ENCODE assay signal across 13 cellular contexts in the genomic region with DNA sequence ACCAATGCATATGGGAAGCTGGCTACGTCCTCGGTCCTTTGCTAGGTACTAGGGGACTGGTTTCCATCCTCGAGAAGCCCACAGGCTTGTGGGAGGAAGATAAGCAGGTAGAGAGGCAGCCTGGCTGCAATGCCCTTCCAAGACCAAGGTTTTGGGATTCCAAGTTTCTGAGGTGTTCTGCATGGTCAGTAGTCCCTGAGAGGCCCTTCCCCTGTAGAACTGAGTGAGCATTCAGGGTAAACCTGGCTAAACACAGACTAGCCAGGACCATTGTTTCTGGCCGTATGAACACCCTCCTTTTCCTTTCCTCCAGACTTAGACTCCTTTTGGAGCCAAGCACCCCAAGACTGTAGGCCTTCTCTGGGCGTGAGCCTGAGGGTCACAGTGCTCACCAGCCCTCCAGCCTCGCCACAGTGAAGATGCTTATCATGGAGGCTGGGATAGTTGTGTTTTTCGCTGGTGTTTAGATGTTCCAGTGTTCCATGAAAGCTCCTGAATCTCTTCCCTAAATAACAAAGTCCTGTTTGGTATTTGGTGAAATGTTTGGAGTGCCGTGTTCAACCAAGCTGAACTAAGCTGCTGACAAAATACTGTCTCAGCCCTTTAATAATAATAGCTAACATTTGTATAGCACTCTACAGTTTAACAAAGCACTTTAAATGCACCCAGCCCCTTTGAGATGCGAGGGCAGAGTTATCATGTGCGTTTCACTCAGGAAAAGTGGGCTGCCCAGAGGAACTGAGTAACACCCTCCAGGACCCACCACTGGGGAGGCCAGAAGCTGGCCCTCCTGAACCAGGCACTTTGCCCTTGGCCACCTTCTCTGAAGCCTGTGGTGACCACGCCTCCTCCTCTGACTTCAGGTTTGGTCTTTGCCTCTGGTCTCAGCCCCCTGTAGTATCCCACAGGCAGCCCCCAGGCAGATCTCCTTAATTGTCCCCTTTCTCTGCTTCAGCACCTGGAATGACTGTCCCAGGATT.
DNase-seq lines count a peak whose midpoint lies in the region; ATAC-seq, FAIRE-seq and TF ChIP-seq lines count a peak whose summit lies in the region.
"Had no signal": no experiment of that assay in that cellular context is flagged by ENCODE, and none has a peak within 500 bp of the region (broad histone marks: within the 10 kb centered on the region; RNA-seq: fewer than 3 reads in every experiment).

No MANE protein-coding gene starts in this region.

- no peaks in the 10 kb centered on the region for H3K9me3 Mint-ChIP-seq in astrocyte (ENCODE audit: unreplicated experiment)
- no peaks in the 10 kb centered on the region for H3K9me3 Mint-ChIP-seq in H9
- H3K9me3 Mint-ChIP-seq: natural killer cell treated with Interleukin-12 subunit alpha and Interleukin-12 subunit beta and Interleukin-15 and Interleukin-18, amount 100 ng/mL, for 72 hours had no signal

- H3K14ac ChIP-seq in mesenchymal stem cell (ENCODE audit: low read length in 2 of 2) (peak overlapping the region in 1 of 2 experiments; percentile 63), H9 (ENCODE audit: insufficient read depth, low read length) (no peak overlapping the region)

- peak overlapping the region; percentile 87 for H2AFZ ChIP-seq in KMS-11 (ENCODE audit: low read depth)
- peak overlapping the region; percentile 18 for H2AFZ ChIP-seq in astrocyte (ENCODE audit: low read depth, low read length)
- H2AFZ ChIP-seq in mesenchymal stem cell (ENCODE audit: low read depth, low read length) = no peak overlapping the region
- no peak overlapping the region for H2AFZ ChIP-seq in H9 (ENCODE audit: low read length)

- peak; percentile 45 for FAIRE-seq in astrocyte (lab: Jason Lieb, UNC)

- H3K4me3 ChIP-seq in KMS-11 (IDR thresholded peaks at IDR 0.05; ENCODE audit: insufficient read depth, low read depth, low read length) = no peak overlapping the region
- no peak overlapping the region for H3K4me3 ChIP-seq in astrocyte (ENCODE audit: insufficient read depth, low read depth, low read length)
- H3K4me3 ChIP-seq in mesenchymal stem cell (ENCODE audit: insufficient read depth in 1 of 2, low read depth in 1 of 2, low read length in 2 of 2) = no peak overlapping the region
- peak overlapping the region in 1 of 2 donors; percentile 8 for H3K4me3 ChIP-seq in stomach smooth muscle (ENCODE audit: low read length in 2 of 2)

- H3K4ac ChIP-seq in mesenchymal stem cell (ENCODE audit: low read depth in 1 of 2, low read length in 2 of 2) (peak overlapping the region; percentile 85 to 94), H9 (ENCODE audit: low read depth, low read length) (no peak overlapping the region)

- H4K8ac ChIP-seq in mesenchymal stem cell (ENCODE audit: low read length) (peak overlapping the region; percentile 92), H9 (replicated peaks; ENCODE audit: insufficient read length, low read depth, low read length) (no peak overlapping the region)

- no peaks in the 10 kb centered on the region for H4K20me1 ChIP-seq in KMS-11 (ENCODE audit: insufficient read depth)
- no peaks in the 10 kb centered on the region for H4K20me1 ChIP-seq in astrocyte (ENCODE audit: insufficient read depth, low read length)
- no peaks in the 10 kb centered on the region for H4K20me1 ChIP-seq in H9 (ENCODE audit: control insufficient read depth, insufficient read depth, insufficient read length)

- peak overlapping the region; percentile 31; the same call in 1 of the 2 replicates for H3K9ac ChIP-seq in KMS-11
- peak overlapping the region; percentile 78 for H3K9ac ChIP-seq in astrocyte (ENCODE audit: low read length)
- H3K9ac ChIP-seq in mesenchymal stem cell (ENCODE audit: low read length) = peak overlapping the region; percentile 75
- H3K9ac ChIP-seq in stomach smooth muscle (ENCODE audit: low read length in 2 of 2) = peak overlapping the region in 1 of 2 donors; percentile 35
- no peak overlapping the region for H3K9ac ChIP-seq in H9 (ENCODE audit: extremely low read depth, insufficient read length, low read length)

- H2BK12ac ChIP-seq in mesenchymal stem cell (ENCODE audit: low read length in 2 of 2) (peak overlapping the region; percentile 97), H9 (ENCODE audit: insufficient read length, low read depth, low read length) (no peak overlapping the region)

- H3K27me3 Mint-ChIP-seq in astrocyte (ENCODE audit: low read depth, unreplicated experiment) (no peaks in the 10 kb centered on the region), H9 (ENCODE audit: low read depth) (peaks cover 5% of the 10 kb centered on the region; the same call in 1 of the 2 replicates)

- no peak overlapping the region for H4K5ac ChIP-seq in H9 (ENCODE audit: insufficient read length, low read depth, low read length)

- no peaks in the 10 kb centered on the region for H3K79me2 ChIP-seq in KMS-11 (ENCODE audit: insufficient read depth, low read depth)
- no peaks in the 10 kb centered on the region for H3K79me2 ChIP-seq in astrocyte (ENCODE audit: insufficient read depth, low read length)
- no peaks in the 10 kb centered on the region for H3K79me2 ChIP-seq in H9 (ENCODE audit: insufficient read depth, low read length)

- no peaks in the 10 kb centered on the region for H3K9me3 ChIP-seq in astrocyte (ENCODE audit: insufficient read depth, low read depth, low read length)
- H3K9me3 ChIP-seq in mesenchymal stem cell (ENCODE audit: control insufficient read depth, low read length) = no peaks in the 10 kb centered on the region
- H3K9me3 ChIP-seq in stomach smooth muscle (ENCODE audit: control insufficient read depth in 2 of 2, low read length in 2 of 2) = no peaks in the 10 kb centered on the region
- no peaks in the 10 kb centered on the region for H3K9me3 ChIP-seq in H9 (ENCODE audit: control insufficient read depth, low read depth, low read length)

- H3K27ac ChIP-seq in KMS-11 = peak overlapping the region; percentile 91
- H3K27ac ChIP-seq in astrocyte (ENCODE audit: low read depth, low read length) = peak overlapping the region; percentile 95
- H3K27ac ChIP-seq in mesenchymal stem cell (ENCODE audit: low read length, poor library complexity, severe bottlenecking) = peak overlapping the region; percentile 91
- H3K27ac ChIP-seq in stomach smooth muscle (ENCODE audit: low read length) = peak overlapping the region; percentile 77
- H3K27ac ChIP-seq in H9 (ENCODE audit: insufficient read length, low read depth, low read length) = no peak overlapping the region

- WGBS in mesenchymal stem cell = 93% methylated on average over 8 of the region's 11 CpGs
- no CpG with 5 or more reads among the region's 11 CpGs for WGBS in H9 (ENCODE audit: extremely low coverage, insufficient read length, low lambda C conversion rate)

- H2AK5ac ChIP-seq in mesenchymal stem cell (ENCODE audit: low read length, severe bottlenecking) = peak overlapping the region; percentile 21
- no peak overlapping the region for H2AK5ac ChIP-seq in H9 (ENCODE audit: insufficient read length, low read length)

- H4K91ac ChIP-seq in mesenchymal stem cell (ENCODE audit: low read length) = peak overlapping the region; percentile 95
- H4K91ac ChIP-seq in H9 (ENCODE audit: insufficient read length, low read depth, low read length) = no peak overlapping the region

- no peak overlapping the region for H3T11ph ChIP-seq in H9 (ENCODE audit: low read length)

- no peak for TF ChIP-seq CTCF in KMS-11 (conservative IDR thresholded peaks at IDR 0.05; ENCODE audit: low read depth, low read length)
- TF ChIP-seq CTCF in astrocyte (IDR thresholded peaks at IDR 0.05; ENCODE audit: insufficient read depth, low read depth, low read length) = no peak
- no peak for TF ChIP-seq CTCF in H9 (conservative IDR thresholded peaks at IDR 0.05)

- H3K4me1 Mint-ChIP-seq in astrocyte (ENCODE audit: low read depth, unreplicated experiment) (peaks cover 56% of the 10 kb centered on the region), H9 (peaks cover 14 to 17% of the 10 kb centered on the region in 2 experiments)

- H3K4me3 Mint-ChIP-seq in astrocyte (ENCODE audit: unreplicated experiment) (no peak overlapping the region), H9 (no peak overlapping the region)
- H3K4me3 Mint-ChIP-seq: natural killer cell treated with Interleukin-12 subunit alpha and Interleukin-12 subunit beta and Interleukin-15 and Interleukin-18, amount 100 ng/mL, for 72 hours had no signal

- H3K27ac Mint-ChIP-seq in astrocyte (ENCODE audit: unreplicated experiment) = peak overlapping the region; percentile 96
- peak overlapping the region in 1 of 3 experiments; percentile 81; a peak in 1 of 7 replicates for H3K27ac Mint-ChIP-seq in H9
- H3K27ac Mint-ChIP-seq: natural killer cell treated with Interleukin-12 subunit alpha and Interleukin-12 subunit beta and Interleukin-15 and Interleukin-18, amount 100 ng/mL, for 72 hours had no signal

- peak overlapping the region; percentile 79 for H3K4me2 ChIP-seq in KMS-11
- peak overlapping the region; percentile 80 for H3K4me2 ChIP-seq in astrocyte (ENCODE audit: low read length)
- H3K4me2 ChIP-seq in mesenchymal stem cell (ENCODE audit: low read length, poor library complexity, severe bottlenecking) = no peak overlapping the region
- H3K4me2 ChIP-seq in H9 (ENCODE audit: insufficient read depth, insufficient read length, low read length) = no peak overlapping the region

- H3K36me3 Mint-ChIP-seq in astrocyte (ENCODE audit: low read depth, unreplicated experiment) = no peaks in the 10 kb centered on the region
- no peaks in the 10 kb centered on the region; a peak in 1 of 7 replicates for H3K36me3 Mint-ChIP-seq in H9 (ENCODE audit: insufficient read depth in 1 of 3, low read depth in 3 of 3)
- H3K36me3 Mint-ChIP-seq: natural killer cell treated with Interleukin-12 subunit alpha and Interleukin-12 subunit beta and Interleukin-15 and Interleukin-18, amount 100 ng/mL, for 72 hours had no signal

- H3K36me3 ChIP-seq in KMS-11 (ENCODE audit: insufficient read depth) (no peaks in the 10 kb centered on the region), astrocyte (ENCODE audit: insufficient read depth, low read length) (no peaks in the 10 kb centered on the region), mesenchymal stem cell (ENCODE audit: control insufficient read depth in 1 of 2, insufficient read depth in 2 of 2, low read depth in 1 of 2, low read length in 2 of 2) (no peaks in the 10 kb centered on the region), stomach smooth muscle (ENCODE audit: control insufficient read depth in 2 of 2, insufficient read depth in 2 of 2, low read length in 2 of 2) (no peaks in the 10 kb centered on the region)

- no peak for DNase-seq in astrocyte (ENCODE audit: low read depth)
- no peak for DNase-seq in mesenchymal stem cell
- DNase-seq in activated gamma-delta T cell (lab: John Stamatoyannopoulos, UW) = no peak
- no peak for DNase-seq in NCI-H2196 treated with DMSO at 0.1 percent for 48 hours (lab: John Stamatoyannopoulos, UW; ENCODE audit: unreplicated experiment)
- no peak for DNase-seq in H9
- DNase-seq: activated CD8-positive, alpha-beta memory T cell treated with anti-CD3 and anti-CD28 coated beads, Interleukin-2, amount 50 U/mL, for 4 hours; anterior cingulate cortex; DMS153; NCI-H187 had no signal

- H2BK120ac ChIP-seq in mesenchymal stem cell (ENCODE audit: low read depth, low read length) (peak overlapping the region; percentile 65), H9 (ENCODE audit: low read depth, low read length, poor library complexity, severe bottlenecking) (no peak overlapping the region)

- peak overlapping the region; percentile 87 for H2BK15ac ChIP-seq in mesenchymal stem cell (ENCODE audit: low read depth, poor library complexity, severe bottlenecking)
- H2BK15ac ChIP-seq in H9 (ENCODE audit: low read depth, low read length) = no peak overlapping the region

- no peak overlapping the region for H3K23ac ChIP-seq in mesenchymal stem cell (ENCODE audit: low read length in 2 of 2)
- no peak overlapping the region for H3K23ac ChIP-seq in H9 (ENCODE audit: insufficient read length, low read depth, low read length)

- ATAC-seq in HG02798 (IDR thresholded peaks at IDR 0.05; ENCODE audit: poor library complexity, unreplicated experiment) = no peak

- H2BK20ac ChIP-seq in H9 (ENCODE audit: low read depth, low read length, poor library complexity, severe bottlenecking) = no peak overlapping the region

- H3K23me2 ChIP-seq in H9 (ENCODE audit: insufficient read length, low read depth, low read length, poor library complexity, severe bottlenecking) = no peaks in the 10 kb centered on the region

- H2BK5ac ChIP-seq in mesenchymal stem cell (ENCODE audit: low read depth, low read length, poor library complexity, severe bottlenecking) (peak overlapping the region; percentile 6), H9 (ENCODE audit: insufficient read length, low read length) (no peak overlapping the region)

- H3K27me3 ChIP-seq in KMS-11 (ENCODE audit: insufficient read depth, low read depth) (no peaks in the 10 kb centered on the region), astrocyte (ENCODE audit: insufficient read depth, low read length) (no peaks in the 10 kb centered on the region), mesenchymal stem cell (ENCODE audit: control insufficient read depth in 1 of 2, insufficient read depth in 1 of 2, low read length in 2 of 2) (no peaks in the 10 kb centered on the region), stomach smooth muscle (ENCODE audit: control insufficient read depth in 1 of 2, insufficient read depth in 2 of 2, low read length in 2 of 2) (no peaks in the 10 kb centered on the region), H9 (ENCODE audit: insufficient read depth, low read length) (no peaks in the 10 kb centered on the region)

- H3K79me1 ChIP-seq in mesenchymal stem cell (replicated peaks; ENCODE audit: low read length, poor library complexity, severe bottlenecking) (no peaks in the 10 kb centered on the region), H9 (ENCODE audit: insufficient read depth, low read depth, low read length, poor library complexity, severe bottlenecking) (no peaks in the 10 kb centered on the region)

- no peak overlapping the region for H3K56ac ChIP-seq in H9 (ENCODE audit: insufficient read length, low read depth, low read length)

- H3K18ac ChIP-seq in mesenchymal stem cell (ENCODE audit: low read depth in 1 of 2, low read length in 2 of 2) = peak overlapping the region; percentile 92 to 97
- H3K18ac ChIP-seq in H9 (ENCODE audit: insufficient read length, low read depth, low read length) = no peak overlapping the region

- H3K4me1 ChIP-seq in KMS-11 (ENCODE audit: low read depth, poor library complexity, severe bottlenecking) (peaks cover 37% of the 10 kb centered on the region), astrocyte (ENCODE audit: insufficient read depth, low read length) (peaks cover 54% of the 10 kb centered on the region), mesenchymal stem cell (ENCODE audit: control insufficient read depth, insufficient read depth, low read depth, low read length) (peaks cover 34% of the 10 kb centered on the region), stomach smooth muscle (ENCODE audit: control insufficient read depth, insufficient read depth, low read length) (peaks cover 54% of the 10 kb centered on the region), H9 (ENCODE audit: insufficient read depth, low read length) (no peaks in the 10 kb centered on the region)

Comparison
In these comparisons a context has a peak if more than half of its experiments do, and no peak if none do; other contexts are left out.
1. H2AFZ ChIP-seq: peak in KMS-11 (single experiment) and astrocyte (single experiment); none in mesenchymal stem cell (single experiment) and H9 (single experiment).
2. H3K4me2 ChIP-seq: peak in KMS-11 (single experiment) and astrocyte (single experiment); none in mesenchymal stem cell (single experiment) and H9 (single experiment).